In genomic region chr3:57974796-57975388, GRCh38 we compare ENCODE assay signal across 8 cellular contexts. TPM values are rescaled to one million over a fixed set of nuclear protein-coding genes. Genes with fewer than 3 reads are reported as not detected.
DNase-seq lines count a peak whose midpoint lies in the region; ATAC-seq and TF ChIP-seq lines count a peak whose summit lies in the region.
"Had no signal": no experiment of that assay in that cellular context is flagged by ENCODE, and none has a peak within 500 bp of the region (broad histone marks: within the 10 kb centered on the region; RNA-seq: fewer than 3 reads in every experiment).

No MANE protein-coding gene starts in this region.

- CTCF ChIA-PET in CD8-positive, alpha-beta T cell (lab: Charles Lee), result no interaction called here

- POLR2A ChIA-PET in CD8-positive, alpha-beta T cell (lab: Charles Lee), result no interaction called here

- no peaks in the 10 kb centered on the region for H3K36me3 ChIP-seq in adrenal gland (replicated peaks in 1 of 2)
- H3K36me3 ChIP-seq in CD8-positive, alpha-beta T cell (ENCODE audit: insufficient read depth, low read length), result no peaks in the 10 kb centered on the region

- H3K36me3 Mint-ChIP-seq in CD8-positive, alpha-beta T cell, result no peaks in the 10 kb centered on the region

- no peaks in the 10 kb centered on the region for H3K9me3 Mint-ChIP-seq in CD8-positive, alpha-beta T cell

- H3K4me3 ChIP-seq in HFF-Myc (replicated peaks; ENCODE audit: low read depth, low read length) (no peak overlapping the region), adrenal gland (no peak overlapping the region)
- no peak overlapping the region for H3K4me3 ChIP-seq in CD8-positive, alpha-beta T cell (ENCODE audit: low read depth, low read length)

- DNase-seq in HFF-Myc (ENCODE audit: extremely low read depth, low read depth) (peak; percentile 94), adrenal gland (peak in 6 of 7 donors; percentile 48 to 84 (median 74)), iPS-NIHi7 (ENCODE audit: extremely low spot score) (peak; percentile 52), stromal cell of bone marrow (ENCODE audit: low read depth) (peak; percentile 85), NCI-H1930 (lab: John Stamatoyannopoulos, UW) (no peak)
- no peak for DNase-seq in CD8-positive, alpha-beta T cell
- DNase-seq: cortex of kidney had no signal

- no peaks in the 10 kb centered on the region for H3K9me3 ChIP-seq in adrenal gland (replicated peaks in 1 of 3)
- H3K9me3 ChIP-seq in CD8-positive, alpha-beta T cell (ENCODE audit: low read length), result no peaks in the 10 kb centered on the region

- peak overlapping the region; percentile 14 to 77 (median 55) for H3K27ac ChIP-seq in adrenal gland
- no peak overlapping the region for H3K27ac ChIP-seq in CD8-positive, alpha-beta T cell (ENCODE audit: low read depth, low read length)

- H3K4me1 Mint-ChIP-seq in CD8-positive, alpha-beta T cell (ENCODE audit: low read depth), result no peaks in the 10 kb centered on the region

- no peak for TF ChIP-seq POLR2A in adrenal gland (IDR thresholded peaks at IDR 0.05)

- no peak overlapping the region for H3K27ac Mint-ChIP-seq in CD8-positive, alpha-beta T cell

- intact Hi-C loops in adrenal gland (cut with DNase I), result no loop called here
- intact Hi-C loops in CD8-positive, alpha-beta T cell (cut with DNase I, micrococcal nuclease), result no loop called here

- 57 to 63% (median 58%) methylated on average over 6 of the region's 6 CpGs for WGBS in adrenal gland, 4 donors

- H3K4me3 Mint-ChIP-seq in CD8-positive, alpha-beta T cell, result no peak overlapping the region

- H3K4me1 ChIP-seq in adrenal gland (replicated peaks in 1 of 2), result peaks cover 4 to 17% of the 10 kb centered on the region in 2 donors
- no peaks in the 10 kb centered on the region for H3K4me1 ChIP-seq in CD8-positive, alpha-beta T cell (ENCODE audit: insufficient read depth, low read length)

- no peak for TF ChIP-seq CTCF in HFF-Myc (IDR thresholded peaks at IDR 0.05; ENCODE audit: low read depth, low read length, missing control alignments)
- no peak for TF ChIP-seq CTCF in adrenal gland (IDR thresholded peaks at IDR 0.05)
- no peak for TF ChIP-seq CTCF in CD8-positive, alpha-beta T cell (IDR thresholded peaks at IDR 0.05)

- no peaks in the 10 kb centered on the region for H3K27me3 ChIP-seq in adrenal gland
- H3K27me3 ChIP-seq in CD8-positive, alpha-beta T cell (ENCODE audit: insufficient read depth, low read length), result no peaks in the 10 kb centered on the region

- no peaks in the 10 kb centered on the region for H3K27me3 Mint-ChIP-seq in CD8-positive, alpha-beta T cell (ENCODE audit: low read depth)

- ATAC-seq in CD8-positive, alpha-beta T cell, result no peak
- ATAC-seq in GM21576 (IDR thresholded peaks at IDR 0.05; ENCODE audit: unreplicated experiment), result no peak

RNA-seq across cellular contexts. Expression of gene FLNB, which starts 33.3 kb away (rescaled TPM):
- 100 to 1,000 TPM in 6 of 8 donors, 10 to 100 TPM in 2; 84.6 to 278 (median 120) TPM for total RNA-seq in adrenal gland
- polyA plus RNA-seq in adrenal gland, result 100 to 1,000 TPM in 2 of 3 donors, 10 to 100 TPM in 1; 94.9 to 174 (median 138) TPM
- total RNA-seq in CD8-positive, alpha-beta T cell, result 10 to 100 TPM; 46.8 to 52.1 TPM

Comparison
In these comparisons a context has a peak if more than half of its experiments do, and no peak if none do; other contexts are left out.
1. DNase-seq: peak in HFF-Myc (single experiment), adrenal gland (6 of 7), iPS-NIHi7 (single experiment) and stromal cell of bone marrow (single experiment); none in NCI-H1930 (0 of 2) and CD8-positive, alpha-beta T cell (0 of 7).